9 cellular contexts compared by ENCODE assay signal in the genomic region with DNA sequence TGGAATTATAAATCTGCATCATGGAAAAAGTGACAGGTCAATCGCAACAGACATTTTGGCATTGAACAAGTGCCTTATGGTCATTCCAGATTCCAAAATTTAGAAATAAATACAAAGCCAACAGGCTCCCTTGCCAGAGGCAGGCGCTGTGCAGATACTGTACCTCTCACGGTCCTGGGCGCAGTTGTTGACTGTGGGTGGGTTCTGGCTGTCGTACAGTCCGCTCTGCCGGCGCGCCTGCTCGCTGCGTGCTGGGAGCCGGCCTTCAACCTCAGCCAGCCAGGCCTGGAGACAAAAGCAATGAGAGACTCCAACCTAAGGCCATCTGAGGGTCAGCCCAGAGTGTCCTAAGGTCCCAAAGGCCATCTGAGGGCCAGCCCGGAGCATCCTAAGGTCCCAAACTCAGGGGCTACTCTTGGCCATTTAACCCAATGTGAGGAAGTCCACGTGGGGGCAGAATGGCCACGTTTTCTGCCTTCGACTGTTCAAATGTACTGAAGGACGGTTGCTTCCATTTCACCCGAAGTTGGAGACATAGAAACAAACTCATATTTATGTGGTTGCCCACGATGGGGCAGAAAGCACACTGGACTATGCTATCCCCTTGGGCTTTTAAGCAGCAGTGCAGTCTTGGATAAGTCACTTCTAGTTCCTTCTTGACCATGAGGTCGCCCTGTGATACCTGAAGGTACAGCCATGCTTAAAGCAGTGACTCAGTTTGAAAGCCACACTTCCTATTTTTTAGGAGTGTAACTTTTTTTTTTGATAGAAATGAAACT.
DNase-seq lines count a peak whose midpoint lies in the region; ATAC-seq lines count a peak whose summit lies in the region.
"Had no signal": no experiment of that assay in that cellular context is flagged by ENCODE, and none has a peak within 500 bp of the region (broad histone marks: within the 10 kb centered on the region; RNA-seq: fewer than 3 reads in every experiment).

No MANE protein-coding gene starts in this region.

- H3K27me3 ChIP-seq in layer of hippocampus (ENCODE audit: control insufficient read depth, insufficient read depth, low read length), result no peaks in the 10 kb centered on the region
- H3K27me3 ChIP-seq: foreskin keratinocyte had no signal

- DNase-seq in SHP77 (lab: John Stamatoyannopoulos, UW) (no peak), HuH-7 (ENCODE audit: low spot score) (no peak), NCI-H524 (lab: John Stamatoyannopoulos, UW) (no peak)
- DNase-seq: foreskin keratinocyte had no signal

- H3K27ac ChIP-seq in layer of hippocampus (ENCODE audit: low read depth, low read length), result peak overlapping the region; percentile 20
- H3K27ac ChIP-seq: foreskin keratinocyte had no signal

- peak; percentile 94 for ATAC-seq in GM18511 (IDR thresholded peaks at IDR 0.05; ENCODE audit: unreplicated experiment)
- peak; percentile 64 for ATAC-seq in GM21515 (IDR thresholded peaks at IDR 0.05; ENCODE audit: unreplicated experiment)
- ATAC-seq in HG03565 (IDR thresholded peaks at IDR 0.05; ENCODE audit: unreplicated experiment), result peak; percentile 74
- no peak for ATAC-seq in HG02571 (IDR thresholded peaks at IDR 0.05; ENCODE audit: unreplicated experiment)
- ATAC-seq: foreskin keratinocyte had no signal
